26 cellular contexts compared by ENCODE assay signal in the genomic region with DNA sequence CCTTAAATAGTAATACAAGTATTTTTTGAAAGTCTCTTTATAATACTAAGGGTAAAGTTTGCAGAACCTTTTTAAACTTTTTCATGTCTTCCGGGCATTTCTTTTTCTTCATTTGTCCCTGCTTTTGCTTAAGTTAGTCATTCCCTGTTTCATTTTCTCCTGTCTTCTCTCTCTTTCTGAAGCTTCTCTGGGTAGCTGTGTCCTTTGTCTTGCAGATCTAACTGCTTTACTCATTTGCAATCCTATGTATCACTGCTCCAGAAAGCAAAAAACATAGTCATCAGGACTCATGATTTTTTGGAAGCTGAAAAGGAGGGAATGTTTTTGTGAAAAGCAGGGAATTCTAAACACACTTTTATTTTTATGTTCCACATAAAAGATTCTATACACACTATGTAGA.
"Had no signal": no experiment of that assay in that cellular context is flagged by ENCODE, and none has a peak within 500 bp of the region (broad histone marks: within the 10 kb centered on the region; RNA-seq: fewer than 3 reads in every experiment).

No MANE protein-coding gene starts in this region.

- H3K4me2 ChIP-seq: smooth muscle cell had no signal

- H3K36me3 ChIP-seq: ascending aorta, brain microvascular endothelial cell, heart left ventricle, sigmoid colon, vagina had no signal

- H3K27ac Mint-ChIP-seq: activated CD8-positive, alpha-beta T cell treated with anti-CD3 and anti-CD28 coated beads, Interleukin-2, amount 10 ng/mL, durations not matched to agents 7 days and 5 days; activated naive CD4-positive, alpha-beta T cell treated with anti-CD3 and anti-CD28 coated beads, Interleukin-2, amount 50 U/mL, for 24 hours; activated T-helper 1 cell treated with anti-CD3 and anti-CD28 coated beads, Interleukin-12 subunit alpha, Interleukin-12 subunit beta, Interleukin-2, Interleukin-4 antibody, amounts not matched to agents 30 ng/mL and 10 ng/mL and 1 ng/mL, durations not matched to agents 14 hours and 24 hours and 36 hours; naive B cell; progenitor cell of endocrine pancreas; stimulated activated naive B cell treated with anti-CD40 and anti-IgM and Interleukin-4, amounts not matched to agents 10 μg/mL and 1 μg/mL and 100 μg/mL, for 72 hours had no signal

- H3K27ac ChIP-seq: ascending aorta, brain microvascular endothelial cell, coronary artery, epithelial cell of prostate, heart left ventricle, sigmoid colon, testis, vagina, VCaP had no signal

- H3K9me3 Mint-ChIP-seq: activated naive CD4-positive, alpha-beta T cell treated with anti-CD3 and anti-CD28 coated beads, Interleukin-2, amount 50 U/mL, for 24 hours; activated T-helper 1 cell treated with anti-CD3 and anti-CD28 coated beads, Interleukin-12 subunit alpha, Interleukin-12 subunit beta, Interleukin-2, Interleukin-4 antibody, amounts not matched to agents 30 ng/mL and 10 ng/mL and 1 ng/mL, durations not matched to agents 14 hours and 24 hours and 36 hours had no signal

- H3K4me3 Mint-ChIP-seq: activated CD8-positive, alpha-beta T cell treated with anti-CD3 and anti-CD28 coated beads, Interleukin-2, amount 10 ng/mL, durations not matched to agents 7 days and 5 days; activated naive CD4-positive, alpha-beta T cell treated with anti-CD3 and anti-CD28 coated beads, Interleukin-2, amount 50 U/mL, for 24 hours; activated T-helper 1 cell treated with anti-CD3 and anti-CD28 coated beads, Interleukin-12 subunit alpha, Interleukin-12 subunit beta, Interleukin-2, Interleukin-4 antibody, amounts not matched to agents 30 ng/mL and 10 ng/mL and 1 ng/mL, durations not matched to agents 14 hours and 24 hours and 36 hours; naive B cell; stimulated activated naive B cell treated with anti-CD40 and anti-IgM and Interleukin-4, amounts not matched to agents 10 μg/mL and 1 μg/mL and 100 μg/mL, for 72 hours had no signal

- H3K36me3 Mint-ChIP-seq: activated naive CD4-positive, alpha-beta T cell treated with anti-CD3 and anti-CD28 coated beads, Interleukin-2, amount 50 U/mL, for 24 hours; naive B cell; stimulated activated naive B cell treated with anti-CD40 and anti-IgM and Interleukin-4, amounts not matched to agents 10 μg/mL and 1 μg/mL and 100 μg/mL, for 72 hours had no signal

- H3K9me3 ChIP-seq: ascending aorta, sigmoid colon, testis, vagina had no signal

- H3K27me3 Mint-ChIP-seq: activated naive CD4-positive, alpha-beta T cell treated with anti-CD3 and anti-CD28 coated beads, Interleukin-2, amount 50 U/mL, for 24 hours; naive B cell; progenitor cell of endocrine pancreas; stimulated activated naive B cell treated with anti-CD40 and anti-IgM and Interleukin-4, amounts not matched to agents 10 μg/mL and 1 μg/mL and 100 μg/mL, for 72 hours had no signal

- H3K4me1 Mint-ChIP-seq: activated naive CD4-positive, alpha-beta T cell treated with anti-CD3 and anti-CD28 coated beads, Interleukin-2, amount 50 U/mL, for 24 hours; naive B cell; stimulated activated naive B cell treated with anti-CD40 and anti-IgM and Interleukin-4, amounts not matched to agents 10 μg/mL and 1 μg/mL and 100 μg/mL, for 72 hours had no signal

- DNase-seq: activated CD4-positive, alpha-beta T cell treated with anti-CD3 and anti-CD28 coated beads, Interleukin-2, amount 50 U/mL, for 1 hour; activated CD4-positive, CD25-positive, alpha-beta regulatory T cell treated with anti-CD3 and anti-CD28 coated beads, Interleukin-2, amount 50 U/mL, for 72 hours; activated CD8-positive, alpha-beta T cell treated with anti-CD3 and anti-CD28 coated beads, Interleukin-2, amount 10 ng/mL, durations not matched to agents 7 days and 5 days; activated gamma-delta T cell treated with Interleukin-2 at 50 U/mL for 16 hours; brain microvascular endothelial cell; cerebellar nuclear complex; heart left ventricle; left ventricle myocardium superior; mammary epithelial cell; naive B cell; retina; sigmoid colon; stimulated activated CD4-positive, alpha-beta T cell treated with anti-CD3 and anti-CD28 coated beads, Interleukin-15, amount 100 ng/mL, for 24 hours; stimulated activated CD8-positive, alpha-beta memory T cell treated with anti-CD3 and anti-CD28 coated beads, Interleukin-4, amount 100 ng/mL, for 48 hours; stimulated activated naive B cell treated with anti-CD40 and anti-IgM and Interleukin-4, amounts not matched to agents 10 μg/mL and 1 μg/mL and 100 μg/mL, for 72 hours; testis; trophoblast cell had no signal

- ATAC-seq: activated CD8-positive, alpha-beta T cell treated with anti-CD3 and anti-CD28 coated beads, Interleukin-2, amount 10 ng/mL, durations not matched to agents 7 days and 5 days; heart left ventricle; left ventricle myocardium superior; stimulated activated naive B cell treated with anti-CD40 and anti-IgM and Interleukin-4, amounts not matched to agents 10 μg/mL and 1 μg/mL and 100 μg/mL, for 72 hours had no signal

- H3K27me3 ChIP-seq: ascending aorta, brain microvascular endothelial cell, heart left ventricle, sigmoid colon, testis, vagina had no signal

- H3K4me3 ChIP-seq: ascending aorta, coronary artery, heart left ventricle, sigmoid colon, smooth muscle cell, testis, vagina had no signal

- H3K4me1 ChIP-seq: ascending aorta, heart left ventricle, sigmoid colon, testis, vagina had no signal
